ENCODE assay signal across 29 cellular contexts in genomic region chr16:87360862-87361610, GRCh38.
"Had no signal": no experiment of that assay in that cellular context is flagged by ENCODE, and none has a peak within 500 bp of the region (broad histone marks: within the 10 kb centered on the region; RNA-seq: fewer than 3 reads in every experiment).

No MANE protein-coding gene starts in this region.

- H3K27ac ChIP-seq: body of pancreas, colonic mucosa, gastroesophageal sphincter, stomach, thyroid gland, upper lobe of left lung, vagina, VCaP had no signal

- H3K9me3 Mint-ChIP-seq: activated naive CD8-positive, alpha-beta T cell treated with anti-CD3 and anti-CD28 coated beads for 36 hours; mesothelial cell of epicardium; naive B cell; stimulated activated naive B cell treated with anti-CD40 and anti-IgM and Interleukin-4, amounts not matched to agents 10 μg/mL and 1 μg/mL and 100 μg/mL, for 72 hours had no signal

- H3K4me2 ChIP-seq: smooth muscle cell had no signal

- H3K9me3 ChIP-seq: adrenal gland, body of pancreas, colonic mucosa, gastroesophageal sphincter, sigmoid colon, stomach, thyroid gland, upper lobe of left lung, vagina had no signal

- H3K4me3 Mint-ChIP-seq: activated naive CD8-positive, alpha-beta T cell treated with anti-CD3 and anti-CD28 coated beads for 36 hours; mesothelial cell of epicardium; naive B cell; stimulated activated naive B cell treated with anti-CD40 and anti-IgM and Interleukin-4, amounts not matched to agents 10 μg/mL and 1 μg/mL and 100 μg/mL, for 72 hours had no signal

- H3K27ac Mint-ChIP-seq: activated naive CD8-positive, alpha-beta T cell treated with anti-CD3 and anti-CD28 coated beads for 36 hours; mesothelial cell of epicardium; naive B cell; stimulated activated naive B cell treated with anti-CD40 and anti-IgM and Interleukin-4, amounts not matched to agents 10 μg/mL and 1 μg/mL and 100 μg/mL, for 72 hours had no signal

- DNase-seq: activated CD4-positive, alpha-beta T cell treated with anti-CD3 and anti-CD28 coated beads for 4 hours; activated CD4-positive, alpha-beta T cell treated with anti-CD3 and anti-CD28 coated beads, Interleukin-2, amount 50 U/mL, for 4 hours; activated gamma-delta T cell treated with Interleukin-2 at 50 U/mL for 16 hours; activated naive CD8-positive, alpha-beta T cell treated with anti-CD3 and anti-CD28 coated beads for 36 hours; adrenal gland; aorta; body of pancreas; cerebellar nuclear complex; colonic mucosa; effector memory CD4-positive, alpha-beta T cell; hippocampal formation; left cardiac atrium; naive B cell; occipital lobe; sigmoid colon; stimulated activated CD4-positive, alpha-beta T cell treated with anti-CD3 and anti-CD28 coated beads, Interleukin-15, amount 100 ng/mL, for 24 hours; stimulated activated CD4-positive, alpha-beta T cell treated with anti-CD3 and anti-CD28 coated beads, Interleukin-2, amount 100 ng/mL, for 24 hours; stimulated activated naive B cell treated with anti-CD40 and anti-IgM and Interleukin-4, amounts not matched to agents 10 μg/mL and 1 μg/mL and 100 μg/mL, for 72 hours; stomach; T-helper 9 cell; thyroid gland; upper lobe of left lung had no signal

- H3K27me3 ChIP-seq: adrenal gland, body of pancreas, colonic mucosa, gastroesophageal sphincter, sigmoid colon, stomach, thyroid gland, upper lobe of left lung, vagina had no signal

- H3K27me3 Mint-ChIP-seq: activated naive CD8-positive, alpha-beta T cell treated with anti-CD3 and anti-CD28 coated beads for 36 hours; naive B cell; stimulated activated naive B cell treated with anti-CD40 and anti-IgM and Interleukin-4, amounts not matched to agents 10 μg/mL and 1 μg/mL and 100 μg/mL, for 72 hours had no signal

- H3K4me3 ChIP-seq: adrenal gland, body of pancreas, colonic mucosa, gastroesophageal sphincter, sigmoid colon, smooth muscle cell, stomach, thyroid gland, upper lobe of left lung, vagina had no signal

- FAIRE-seq: keratinocyte, TTC549 had no signal

- ATAC-seq: body of pancreas; gastroesophageal sphincter; left cardiac atrium; stimulated activated naive B cell treated with anti-CD40 and anti-IgM and Interleukin-4, amounts not matched to agents 10 μg/mL and 1 μg/mL and 100 μg/mL, for 72 hours had no signal
